ENCODE assay signal across 9 cellular contexts in the genomic region with DNA sequence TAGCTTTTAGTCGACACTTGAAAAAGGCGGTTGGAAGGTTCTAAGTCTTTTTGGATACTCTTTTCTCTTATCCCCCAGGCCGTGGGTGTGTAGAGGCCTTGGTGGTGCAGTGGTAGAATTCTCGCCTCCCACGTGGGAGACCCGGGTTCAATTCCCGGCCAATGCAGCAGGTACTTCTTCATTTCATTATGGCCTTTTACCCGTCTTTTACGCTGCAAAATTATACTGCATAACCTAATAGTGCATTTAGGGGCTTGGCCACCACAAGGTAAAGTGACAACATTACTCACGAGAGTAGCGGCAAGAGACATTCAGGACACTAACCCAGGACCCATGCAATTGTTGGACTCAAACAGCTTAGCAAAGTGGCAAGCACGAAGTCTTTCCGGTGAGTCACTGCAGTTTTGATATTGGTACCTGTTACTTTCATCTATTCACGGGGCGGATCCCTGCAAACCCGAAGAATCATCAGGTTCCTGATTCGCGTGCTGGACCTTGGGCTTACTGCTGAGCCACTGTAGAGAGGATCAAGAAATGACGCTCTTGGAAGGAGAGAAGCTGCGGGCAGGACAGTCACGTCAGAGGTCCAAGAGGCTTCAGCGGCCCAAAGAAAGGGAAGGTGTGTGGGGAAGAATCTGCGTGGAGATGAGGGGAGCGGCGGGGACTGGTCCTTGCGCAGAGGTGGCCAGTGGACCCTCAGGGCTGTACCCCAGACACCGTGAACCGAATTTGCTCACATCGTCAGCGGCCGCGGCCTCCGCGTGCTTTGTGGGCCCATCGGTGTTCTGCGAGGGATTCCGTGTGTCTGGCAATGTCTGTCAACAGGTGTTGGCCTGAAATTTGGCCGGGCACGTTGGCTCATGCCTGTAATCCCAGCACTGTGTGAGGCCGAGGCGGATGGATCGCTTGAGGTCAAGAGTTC. TPM values are rescaled to one million over a fixed set of nuclear protein-coding genes. Genes with fewer than 3 reads are reported as not detected.
DNase-seq lines count a peak whose midpoint lies in the region; ATAC-seq, FAIRE-seq and TF ChIP-seq lines count a peak whose summit lies in the region.
"Had no signal": no experiment of that assay in that cellular context is flagged by ENCODE, and none has a peak within 500 bp of the region (broad histone marks: within the 10 kb centered on the region; RNA-seq: fewer than 3 reads in every experiment).

No MANE protein-coding gene starts in this region.

- H3K4me3 ChIP-seq in BE2C (ENCODE audit: low read depth, low read length) (peak overlapping the region; percentile 8), HCT116 (replicated peaks in 1 of 2; ENCODE audit: low read depth in 1 of 2, low read length in 2 of 2) (peak overlapping the region; percentile 21 to 29)
- H3K4me3 ChIP-seq: cardiac muscle cell had no signal

- peak overlapping the region; percentile 50 for H2AFZ ChIP-seq in HCT116 (ENCODE audit: low read depth, low read length, poor library complexity, severe bottlenecking)

- H3K27me3 ChIP-seq in BE2C (no peaks in the 10 kb centered on the region), HCT116 (ENCODE audit: insufficient read depth, low read length) (no peaks in the 10 kb centered on the region)
- H3K27me3 ChIP-seq: cardiac muscle cell had no signal

- CTCF ChIA-PET in HCT116 (lab: Charles Lee), result interaction anchor here (1.2 to 1.6 kb wide), 4 partner anchors 18 to 107 kb away, joined by 5 to 14 read pairs (median 6); no protein-coding TSS in a partner anchor

- TF ChIP-seq CTCF in BE2C (IDR thresholded peaks at IDR 0.05; ENCODE audit: low read depth, low read length) (no peak), HCT116 (IDR thresholded peaks at IDR 0.05 in 2 of 3, conservative IDR thresholded peaks at IDR 0.05 in 1 of 3; ENCODE audit: borderline replicate concordance in 1 of 3, insufficient read depth in 1 of 3, low read depth in 2 of 3, low read length in 2 of 3) (no peak)

- POLR2A ChIA-PET in HCT116 (lab: Charles Lee), result interaction anchor here (0.6 to 1.6 kb wide), 7 partner anchors 9 to 214 kb away, joined by 3 to 11 read pairs (median 6); a partner anchor contains a TSS

- peak overlapping the region; percentile 28 for H3K9ac ChIP-seq in HCT116 (ENCODE audit: low read length)

- FAIRE-seq in urothelium cell line (lab: Jason Lieb, UNC), result no peak

- no peak for TF ChIP-seq RAD21 in HCT116 (IDR thresholded peaks at IDR 0.05; ENCODE audit: low read depth)

- RAD21 ChIA-PET in HCT116 (lab: Charles Lee; ENCODE audit: low non-redundant PET in 1 of 2, low total read pairs in 2 of 2, uncharacterized antibody in 2 of 2, unreplicated experiment in 2 of 2), result interaction anchor here in 1 of 2 experiments (1.0 kb wide), 1 partner anchor 26 kb away, joined by 3 read pairs; no protein-coding TSS in a partner anchor

- peak overlapping the region; percentile 54 for H3K4me2 ChIP-seq in HCT116 (ENCODE audit: low read length)

- no peaks in the 10 kb centered on the region for H4K20me1 ChIP-seq in HCT116 (ENCODE audit: insufficient read depth)

- DNase-seq in BE2C (peak; percentile 58), HCT116 (ENCODE audit: low read depth, low spot score) (peak; percentile 100), SHP77 treated with DMSO at 0.1 percent for 48 hours (lab: John Stamatoyannopoulos, UW) (peak; percentile 15), astrocyte of the hippocampus (ENCODE audit: low read depth, low spot score) (peak; percentile 49), medulla oblongata (ENCODE audit: extremely low spot score) (peak; percentile 30), urothelium cell line (ENCODE audit: low spot score) (peak; percentile 57)
- DNase-seq in effector CD4-positive, alpha-beta T cell, result no peak

- ATAC-seq in HCT116, result peak; percentile 96
- ATAC-seq in HG03095 (IDR thresholded peaks at IDR 0.05; ENCODE audit: unreplicated experiment), result no peak

- intact Hi-C loops in HCT116 (cut with micrococcal nuclease), result no loop called here

- no peaks in the 10 kb centered on the region for H3K9me3 ChIP-seq in BE2C
- no peaks in the 10 kb centered on the region for H3K9me3 ChIP-seq in HCT116 (ENCODE audit: control insufficient read depth in 1 of 2, insufficient read depth in 1 of 2, low read depth in 1 of 2, low read length in 2 of 2)

- TF ChIP-seq POLR2A in HCT116 (IDR thresholded peaks at IDR 0.05; ENCODE audit: borderline replicate concordance, extremely low read depth, insufficient read depth, insufficient read length), result no peak

- no peaks in the 10 kb centered on the region for H3K9me2 ChIP-seq in HCT116 (ENCODE audit: insufficient read depth)

- H3K27ac ChIP-seq in HCT116 (ENCODE audit: low read depth, low read length), result peak overlapping the region; percentile 58
- H3K27ac ChIP-seq: cardiac muscle cell had no signal

- H3K4me1 ChIP-seq in BE2C (no peaks in the 10 kb centered on the region), HCT116 (ENCODE audit: control insufficient read depth in 1 of 2, insufficient read depth in 2 of 2, low read length in 2 of 2) (peaks cover 7 to 19% of the 10 kb centered on the region in 2 experiments; a peak in 3 of 4 replicates)

- TSS peak; percentile 99 for BruUV-seq in HCT116 (replicated peaks; lab: Mats Ljungman, UMichigan)

- no peaks in the 10 kb centered on the region for H3K79me2 ChIP-seq in HCT116 (ENCODE audit: insufficient read depth, low read length)

- no peaks in the 10 kb centered on the region for H3K36me3 ChIP-seq in BE2C
- no peaks in the 10 kb centered on the region for H3K36me3 ChIP-seq in HCT116 (ENCODE audit: control insufficient read depth in 1 of 2, insufficient read depth in 2 of 2, low read length in 2 of 2)
- H3K36me3 ChIP-seq: cardiac muscle cell had no signal

TF ChIP-seq in HCT116, 20 proteins besides CTCF, POLR2A, EP300 and RAD21:
- TF ChIP-seq, protein P1, sequence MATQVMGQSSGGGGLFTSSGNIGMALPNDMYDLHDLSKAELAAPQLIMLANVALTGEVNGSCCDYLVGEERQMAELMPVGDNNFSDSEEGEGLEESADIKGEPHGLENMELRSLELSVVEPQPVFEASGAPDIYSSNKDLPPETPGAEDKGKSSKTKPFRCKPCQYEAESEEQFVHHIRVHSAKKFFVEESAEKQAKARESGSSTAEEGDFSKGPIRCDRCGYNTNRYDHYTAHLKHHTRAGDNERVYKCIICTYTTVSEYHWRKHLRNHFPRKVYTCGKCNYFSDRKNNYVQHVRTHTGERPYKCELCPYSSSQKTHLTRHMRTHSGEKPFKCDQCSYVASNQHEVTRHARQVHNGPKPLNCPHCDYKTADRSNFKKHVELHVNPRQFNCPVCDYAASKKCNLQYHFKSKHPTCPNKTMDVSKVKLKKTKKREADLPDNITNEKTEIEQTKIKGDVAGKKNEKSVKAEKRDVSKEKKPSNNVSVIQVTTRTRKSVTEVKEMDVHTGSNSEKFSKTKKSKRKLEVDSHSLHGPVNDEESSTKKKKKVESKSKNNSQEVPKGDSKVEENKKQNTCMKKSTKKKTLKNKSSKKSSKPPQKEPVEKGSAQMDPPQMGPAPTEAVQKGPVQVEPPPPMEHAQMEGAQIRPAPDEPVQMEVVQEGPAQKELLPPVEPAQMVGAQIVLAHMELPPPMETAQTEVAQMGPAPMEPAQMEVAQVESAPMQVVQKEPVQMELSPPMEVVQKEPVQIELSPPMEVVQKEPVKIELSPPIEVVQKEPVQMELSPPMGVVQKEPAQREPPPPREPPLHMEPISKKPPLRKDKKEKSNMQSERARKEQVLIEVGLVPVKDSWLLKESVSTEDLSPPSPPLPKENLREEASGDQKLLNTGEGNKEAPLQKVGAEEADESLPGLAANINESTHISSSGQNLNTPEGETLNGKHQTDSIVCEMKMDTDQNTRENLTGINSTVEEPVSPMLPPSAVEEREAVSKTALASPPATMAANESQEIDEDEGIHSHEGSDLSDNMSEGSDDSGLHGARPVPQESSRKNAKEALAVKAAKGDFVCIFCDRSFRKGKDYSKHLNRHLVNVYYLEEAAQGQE (IDR thresholded peaks at IDR 0.05; ENCODE audit: low read depth), result no peak
- peak; percentile 84 for TF ChIP-seq YY1 (IDR thresholded peaks at IDR 0.05; ENCODE audit: extremely low read depth, insufficient replicate concordance, low read depth, low read length)
- TF ChIP-seq POLR2AphosphoS5 (IDR thresholded peaks at IDR 0.05; ENCODE audit: low read depth, low read length), result peak; percentile 39; the same call in 1 of the 2 replicates
- no peak for TF ChIP-seq FOSL1 (IDR thresholded peaks at IDR 0.05; ENCODE audit: low read depth)
- TF ChIP-seq ZFX (IDR thresholded peaks at IDR 0.05), result no peak
- TF ChIP-seq TCF7L2 (IDR thresholded peaks at IDR 0.05; ENCODE audit: borderline replicate concordance, extremely low read depth, insufficient read depth, insufficient read length), result peak; percentile 90
- no peak for TF ChIP-seq EZH2 (IDR thresholded peaks at IDR 0.05)
- TF ChIP-seq, protein P2, sequence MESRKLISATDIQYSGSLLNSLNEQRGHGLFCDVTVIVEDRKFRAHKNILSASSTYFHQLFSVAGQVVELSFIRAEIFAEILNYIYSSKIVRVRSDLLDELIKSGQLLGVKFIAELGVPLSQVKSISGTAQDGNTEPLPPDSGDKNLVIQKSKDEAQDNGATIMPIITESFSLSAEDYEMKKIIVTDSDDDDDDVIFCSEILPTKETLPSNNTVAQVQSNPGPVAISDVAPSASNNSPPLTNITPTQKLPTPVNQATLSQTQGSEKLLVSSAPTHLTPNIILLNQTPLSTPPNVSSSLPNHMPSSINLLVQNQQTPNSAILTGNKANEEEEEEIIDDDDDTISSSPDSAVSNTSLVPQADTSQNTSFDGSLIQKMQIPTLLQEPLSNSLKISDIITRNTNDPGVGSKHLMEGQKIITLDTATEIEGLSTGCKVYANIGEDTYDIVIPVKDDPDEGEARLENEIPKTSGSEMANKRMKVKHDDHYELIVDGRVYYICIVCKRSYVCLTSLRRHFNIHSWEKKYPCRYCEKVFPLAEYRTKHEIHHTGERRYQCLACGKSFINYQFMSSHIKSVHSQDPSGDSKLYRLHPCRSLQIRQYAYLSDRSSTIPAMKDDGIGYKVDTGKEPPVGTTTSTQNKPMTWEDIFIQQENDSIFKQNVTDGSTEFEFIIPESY (IDR thresholded peaks at IDR 0.05; ENCODE audit: extremely low read depth, insufficient replicate concordance, low read length), result peak; percentile 76

RNA-seq across cellular contexts. Expression of a gene that starts 12.9 kb away (rescaled TPM):
- 5.0 TPM for polyA plus RNA-seq in BE2C (2012; ENCODE audit: insufficient read depth, insufficient read length, low read depth)
- 1,685 TPM for total RNA-seq in HCT116 (2021; ENCODE audit: unreplicated experiment)
- 8.8 and 29.6 TPM in 2 replicates for polyA plus RNA-seq in HCT116 (2012)
- polyA plus RNA-seq: cardiac muscle cell had no signal
